19 cellular contexts compared by ENCODE assay signal in genomic region chr7:130999926-131000325, GRCh38.
A peak's percentile ranks its signal among the peaks of the same experiment; 100 is the strongest.
DNase-seq lines count a peak whose midpoint lies in the region; ATAC-seq and TF ChIP-seq lines count a peak whose summit lies in the region.
"Had no signal": no experiment of that assay in that cellular context is flagged by ENCODE, and none has a peak within 500 bp of the region (broad histone marks: within the 10 kb centered on the region; RNA-seq: fewer than 3 reads in every experiment).

No MANE protein-coding gene starts in this region.

- H3K27ac Mint-ChIP-seq in activated CD4-positive, alpha-beta memory T cell treated with anti-CD3 and anti-CD28 coated beads for 36 hours, result peak overlapping the region; percentile 85
- H3K27ac Mint-ChIP-seq in activated CD4-positive, alpha-beta memory T cell treated with anti-CD3 and anti-CD28 coated beads, Interleukin-2, amount 10 ng/mL, durations not matched to agents 7 days and 5 days, result no peak overlapping the region
- no peak overlapping the region for H3K27ac Mint-ChIP-seq in endodermal cell

- peaks cover 26% of the 10 kb centered on the region for H3K36me3 Mint-ChIP-seq in activated CD4-positive, alpha-beta memory T cell treated with anti-CD3 and anti-CD28 coated beads for 36 hours
- peaks cover 47% of the 10 kb centered on the region for H3K36me3 Mint-ChIP-seq in activated CD4-positive, alpha-beta memory T cell treated with anti-CD3 and anti-CD28 coated beads, Interleukin-2, amount 10 ng/mL, durations not matched to agents 7 days and 5 days (ENCODE audit: low read depth)
- H3K36me3 Mint-ChIP-seq in endodermal cell (ENCODE audit: low read depth), result no peaks in the 10 kb centered on the region

- CTCF ChIA-PET in activated CD4-positive, alpha-beta memory T cell treated with anti-CD3 and anti-CD28 coated beads for 36 hours (lab: Charles Lee), result interaction anchor here (0.8 to 6.9 kb wide), 2 partner anchors 18 to 40 kb away, joined by 3 to 76 read pairs; no protein-coding TSS in a partner anchor
- CTCF ChIA-PET in activated CD4-positive, alpha-beta memory T cell treated with anti-CD3 and anti-CD28 coated beads, Interleukin-2, amount 10 ng/mL, durations not matched to agents 7 days and 5 days (lab: Charles Lee), result interaction anchor here (0.6 to 2.3 kb wide), 5 partner anchors 10 to 62 kb away, joined by 3 to 15 read pairs (median 3); no protein-coding TSS in a partner anchor
- CTCF ChIA-PET in mammary epithelial cell (lab: Charles Lee; ENCODE audit: low non-redundant PET), result no interaction called here

- H3K79me2 ChIP-seq in Karpas-422 (ENCODE audit: low read length) (peaks cover 98% of the 10 kb centered on the region), mammary epithelial cell (ENCODE audit: insufficient read depth, low read length) (peaks cover 20% of the 10 kb centered on the region)

- in situ Hi-C loops in mammary epithelial cell (cut with MboI; ENCODE audit: low sequenced_read_pairs in 2 of 2) (no loop called here), gastrocnemius medialis (cut with MboI; ENCODE audit: low sequenced_read_pairs in 4 of 4) (no loop called here)

- H3K9me3 ChIP-seq in Karpas-422 (ENCODE audit: low read length) (peaks cover 13% of the 10 kb centered on the region), mammary epithelial cell (replicated peaks; ENCODE audit: insufficient read depth, low read length) (no peaks in the 10 kb centered on the region), gastrocnemius medialis (no peaks in the 10 kb centered on the region), endodermal cell (ENCODE audit: control insufficient read depth, low read length) (peaks cover 11% of the 10 kb centered on the region)

- TF ChIP-seq CTCF in mammary epithelial cell (conservative IDR thresholded peaks at IDR 0.05 in 1 of 2, IDR thresholded peaks at IDR 0.05 in 1 of 2; ENCODE audit: extremely low read depth in 1 of 2, insufficient read depth in 1 of 2, low read depth in 1 of 2, low read length in 2 of 2), result no peak
- no peak for TF ChIP-seq CTCF in gastrocnemius medialis (IDR thresholded peaks at IDR 0.05 in 4 of 5, conservative IDR thresholded peaks at IDR 0.05 in 1 of 5)
- no peak for TF ChIP-seq CTCF in endodermal cell (conservative IDR thresholded peaks at IDR 0.05)

- intact Hi-C loops in activated CD4-positive, alpha-beta memory T cell treated with anti-CD3 and anti-CD28 coated beads for 36 hours (cut with micrococcal nuclease), result loop anchor here (5.0 kb wide), 1 partner anchor 32 kb away; no protein-coding TSS in a partner anchor
- intact Hi-C loops in mammary epithelial cell (cut with micrococcal nuclease), result loop anchor here (2.0 kb wide), 1 partner anchor 17 kb away; no protein-coding TSS in a partner anchor
- intact Hi-C loops in gastrocnemius medialis (cut with DNase I; ENCODE audit: low total_unique reads), result loop anchor here (5.0 kb wide), 2 partner anchors 38 to 42 kb away; no protein-coding TSS in a partner anchor

- H2AFZ ChIP-seq in Karpas-422 (ENCODE audit: low read length) (no peak overlapping the region), mammary epithelial cell (ENCODE audit: low read depth, low read length) (no peak overlapping the region)

- H3K4me3 ChIP-seq in Karpas-422 (ENCODE audit: low read length), result no peak overlapping the region
- no peak overlapping the region for H3K4me3 ChIP-seq in mammary epithelial cell (replicated peaks in 1 of 3; ENCODE audit: insufficient read depth in 1 of 3, low read depth in 2 of 3, low read length in 3 of 3)
- H3K4me3 ChIP-seq in gastrocnemius medialis, result no peak overlapping the region
- H3K4me3 ChIP-seq in endodermal cell (ENCODE audit: low read length), result no peak overlapping the region
- H3K4me3 ChIP-seq: spleen had no signal

- H4K20me1 ChIP-seq in Karpas-422 (ENCODE audit: insufficient read depth, low read depth, low read length) (no peaks in the 10 kb centered on the region), mammary epithelial cell (ENCODE audit: insufficient read depth, low read length) (no peaks in the 10 kb centered on the region)

- H3K4me2 ChIP-seq in Karpas-422 (ENCODE audit: low read depth, low read length, poor library complexity, severe bottlenecking) (no peak overlapping the region), mammary epithelial cell (ENCODE audit: insufficient read depth, low read depth, low read length) (no peak overlapping the region)

- H3K9me3 Mint-ChIP-seq in activated CD4-positive, alpha-beta memory T cell treated with anti-CD3 and anti-CD28 coated beads for 36 hours, result peaks cover 12% of the 10 kb centered on the region
- peaks cover 15% of the 10 kb centered on the region for H3K9me3 Mint-ChIP-seq in activated CD4-positive, alpha-beta memory T cell treated with anti-CD3 and anti-CD28 coated beads, Interleukin-2, amount 10 ng/mL, durations not matched to agents 7 days and 5 days
- peaks cover 8% of the 10 kb centered on the region for H3K9me3 Mint-ChIP-seq in endodermal cell
- H3K9me3 Mint-ChIP-seq: dendritic cell treated with granulocyte-macrophage colony-stimulating factor and Interleukin-4, amounts not matched to agents 40 ng/mL and 50 ng/mL, for 4 days; stimulated activated memory B cell treated with anti-CD40 and anti-IgM and Interleukin-4, amounts not matched to agents 10 μg/mL and 1 μg/mL and 100 μg/mL, for 72 hours had no signal

- 0 out of 2 replicates have a peak overlapping the region, but pooled peaks have one; percentile 3 for H3K9ac ChIP-seq in Karpas-422 (ENCODE audit: low read length)
- no peak overlapping the region for H3K9ac ChIP-seq in mammary epithelial cell (ENCODE audit: insufficient read depth, low read length)
- H3K9ac ChIP-seq in endodermal cell (ENCODE audit: extremely low read depth, low read length, poor library complexity, severe bottlenecking), result no peak overlapping the region

- no peak overlapping the region for H3K4me3 Mint-ChIP-seq in activated CD4-positive, alpha-beta memory T cell treated with anti-CD3 and anti-CD28 coated beads for 36 hours
- no peak overlapping the region for H3K4me3 Mint-ChIP-seq in activated CD4-positive, alpha-beta memory T cell treated with anti-CD3 and anti-CD28 coated beads, Interleukin-2, amount 10 ng/mL, durations not matched to agents 7 days and 5 days
- no peak overlapping the region for H3K4me3 Mint-ChIP-seq in endodermal cell
- H3K4me3 Mint-ChIP-seq: brain; dendritic cell treated with granulocyte-macrophage colony-stimulating factor and Interleukin-4, amounts not matched to agents 40 ng/mL and 50 ng/mL, for 4 days; stimulated activated memory B cell treated with anti-CD40 and anti-IgM and Interleukin-4, amounts not matched to agents 10 μg/mL and 1 μg/mL and 100 μg/mL, for 72 hours had no signal

- H3K27me3 ChIP-seq in Karpas-422 (ENCODE audit: low read length), result no peaks in the 10 kb centered on the region
- H3K27me3 ChIP-seq in mammary epithelial cell (ENCODE audit: insufficient read depth, low read length), result no peaks in the 10 kb centered on the region
- no peaks in the 10 kb centered on the region for H3K27me3 ChIP-seq in gastrocnemius medialis
- H3K27me3 ChIP-seq in endodermal cell (ENCODE audit: control insufficient read depth, insufficient read depth, low read length, poor library complexity, severe bottlenecking), result no peaks in the 10 kb centered on the region
- H3K27me3 ChIP-seq: spleen had no signal

- no TSS peak for BruUV-seq in mammary epithelial cell (replicated peaks; lab: Mats Ljungman, UMichigan)

- peaks cover 78% of the 10 kb centered on the region for H3K4me1 Mint-ChIP-seq in activated CD4-positive, alpha-beta memory T cell treated with anti-CD3 and anti-CD28 coated beads for 36 hours (ENCODE audit: low read depth)
- H3K4me1 Mint-ChIP-seq in activated CD4-positive, alpha-beta memory T cell treated with anti-CD3 and anti-CD28 coated beads, Interleukin-2, amount 10 ng/mL, durations not matched to agents 7 days and 5 days, result peaks cover 67% of the 10 kb centered on the region
- H3K4me1 Mint-ChIP-seq in endodermal cell, result peaks cover 10% of the 10 kb centered on the region

- no peak for TF ChIP-seq POLR2A in gastrocnemius medialis (IDR thresholded peaks at IDR 0.05)

- H3K36me3 ChIP-seq in Karpas-422 (ENCODE audit: insufficient read depth, low read length), result peaks cover 25% of the 10 kb centered on the region
- no peaks in the 10 kb centered on the region for H3K36me3 ChIP-seq in mammary epithelial cell (ENCODE audit: insufficient read depth, low read length)
- H3K36me3 ChIP-seq in gastrocnemius medialis, result peaks cover 0 to 11% of the 10 kb centered on the region in 2 donors
- no peaks in the 10 kb centered on the region for H3K36me3 ChIP-seq in endodermal cell (ENCODE audit: control insufficient read depth, insufficient read depth, low read length)

- no peak for DNase-seq in activated CD4-positive, alpha-beta memory T cell treated with anti-CD3 and anti-CD28 coated beads for 36 hours
- no peak for DNase-seq in activated CD4-positive, alpha-beta memory T cell treated with anti-CD3 and anti-CD28 coated beads, Interleukin-2, amount 10 ng/mL, durations not matched to agents 7 days and 5 days
- no peak for DNase-seq in Karpas-422
- no peak for DNase-seq in mammary epithelial cell
- no peak for DNase-seq in gastrocnemius medialis
- DNase-seq in glomerular visceral epithelial cell (ENCODE audit: extremely low spot score), result no peak
- DNase-seq in endodermal cell, result no peak
- no peak for DNase-seq in NCI-H526 treated with DMSO at 0.1 percent for 48 hours (lab: John Stamatoyannopoulos, UW)
- DNase-seq: activated effector memory CD4-positive, alpha-beta T cell treated with anti-CD3 and anti-CD28 coated beads, Interleukin-2, amount 50 U/mL, for 16 hours; EL; hippocampal formation; IMR-90; NCI-H2081; NCI-H524 treated with DMSO at 0.1 percent for 48 hours; OCI-M1; spleen had no signal

- dilution Hi-C loops in mammary epithelial cell (cut with HindIII; ENCODE audit: low sequenced_read_pairs), result loop anchor here (5.0 kb wide), 1 partner anchor 38 kb away; no protein-coding TSS in a partner anchor

- no peaks in the 10 kb centered on the region for H3K9me2 ChIP-seq in Karpas-422 (replicated peaks; ENCODE audit: insufficient read depth, low read length)

- ATAC-seq in gastrocnemius medialis, result no peak
- ATAC-seq: stimulated activated memory B cell treated with anti-CD40 and anti-IgM and Interleukin-4, amounts not matched to agents 10 μg/mL and 1 μg/mL and 100 μg/mL, for 72 hours had no signal

- peaks cover 63% of the 10 kb centered on the region for H3K4me1 ChIP-seq in Karpas-422 (ENCODE audit: low read length)
- H3K4me1 ChIP-seq in mammary epithelial cell (ENCODE audit: insufficient read depth, low read length), result peaks cover 53% of the 10 kb centered on the region
- H3K4me1 ChIP-seq in gastrocnemius medialis, result peaks cover 75 to 81% of the 10 kb centered on the region in 2 donors
- H3K4me1 ChIP-seq in endodermal cell (ENCODE audit: control insufficient read depth, insufficient read depth, low read length), result no peaks in the 10 kb centered on the region

- no peaks in the 10 kb centered on the region for H3K27me3 Mint-ChIP-seq in activated CD4-positive, alpha-beta memory T cell treated with anti-CD3 and anti-CD28 coated beads for 36 hours
- no peaks in the 10 kb centered on the region for H3K27me3 Mint-ChIP-seq in activated CD4-positive, alpha-beta memory T cell treated with anti-CD3 and anti-CD28 coated beads, Interleukin-2, amount 10 ng/mL, durations not matched to agents 7 days and 5 days
- H3K27me3 Mint-ChIP-seq in endodermal cell (ENCODE audit: insufficient read depth), result no peaks in the 10 kb centered on the region
- H3K27me3 Mint-ChIP-seq: dendritic cell treated with granulocyte-macrophage colony-stimulating factor and Interleukin-4, amounts not matched to agents 40 ng/mL and 50 ng/mL, for 4 days; stimulated activated memory B cell treated with anti-CD40 and anti-IgM and Interleukin-4, amounts not matched to agents 10 μg/mL and 1 μg/mL and 100 μg/mL, for 72 hours had no signal

- H3K27ac ChIP-seq in Karpas-422 (ENCODE audit: low read length) (peak overlapping the region; percentile 54), mammary epithelial cell (ENCODE audit: insufficient read depth, low read depth, low read length) (peak overlapping the region; percentile 95), gastrocnemius medialis (peak overlapping the region; percentile 6 to 47 (median 34)), endodermal cell (ENCODE audit: low read depth, low read length) (no peak overlapping the region)

- POLR2A ChIA-PET in activated CD4-positive, alpha-beta memory T cell treated with anti-CD3 and anti-CD28 coated beads for 36 hours (lab: Charles Lee), result interaction anchor here (0.6 to 9.5 kb wide), 4 partner anchors 17 to 119 kb away, joined by 3 to 115 read pairs (median 3); no protein-coding TSS in a partner anchor
- POLR2A ChIA-PET in activated CD4-positive, alpha-beta memory T cell treated with anti-CD3 and anti-CD28 coated beads, Interleukin-2, amount 10 ng/mL, durations not matched to agents 7 days and 5 days (lab: Charles Lee), result interaction anchor here (1.4 to 3.3 kb wide), 5 partner anchors 10 to 44 kb away, joined by 4 to 12 read pairs (median 5); no protein-coding TSS in a partner anchor

- WGBS in mammary epithelial cell (ENCODE audit: low coverage, missing lambda C conversion rate), result 94% methylated on average over 4 of the region's 4 CpGs
- WGBS in endodermal cell (ENCODE audit: insufficient coverage in 1 of 2, insufficient read length in 1 of 2), 2 experiments, result 89 to 100% methylated on average over 1 to 4 of the region's 4 CpGs
